18 cellular contexts compared by ENCODE assay signal in genomic region chr18:66124394-66124793, GRCh38.
DNase-seq lines count a peak whose midpoint lies in the region; ATAC-seq and TF ChIP-seq lines count a peak whose summit lies in the region.
"Had no signal": no experiment of that assay in that cellular context is flagged by ENCODE, and none has a peak within 500 bp of the region (broad histone marks: within the 10 kb centered on the region; RNA-seq: fewer than 3 reads in every experiment).

No MANE protein-coding gene starts in this region.

- H3K4me3 ChIP-seq in DND-41 (ENCODE audit: low read depth in 1 of 2, low read length in 2 of 2) = no peak overlapping the region
- H3K4me3 ChIP-seq in prostate gland = no peak overlapping the region
- H3K4me3 ChIP-seq: BLaER1, HAP-1, lung, tibial nerve had no signal

- H2AFZ ChIP-seq in DND-41 (ENCODE audit: low read depth, low read length) = no peak overlapping the region

- intact Hi-C loops in prostate gland (cut with DNase I) = no loop called here

- H3K27ac ChIP-seq in DND-41 (ENCODE audit: low read length) (no peak overlapping the region), prostate gland (no peak overlapping the region)
- H3K27ac ChIP-seq: BLaER1, tibial nerve had no signal

- in situ Hi-C loops in ACHN (cut with HindIII; ENCODE audit: low pct_ligation_motif_present, low pct_unique_long_range_greater_than_20kb, low sequenced_read_pairs) = no loop called here
- in situ Hi-C loops in GM13976 (cut with MboI; ENCODE audit: low sequenced_read_pairs, unreplicated experiment) = no loop called here

- no peaks in the 10 kb centered on the region for H3K9me3 ChIP-seq in DND-41 (ENCODE audit: insufficient read depth, low read length, severe bottlenecking)
- no peaks in the 10 kb centered on the region for H3K9me3 ChIP-seq in prostate gland
- H3K9me3 ChIP-seq: BLaER1, HAP-1, tibial nerve had no signal

- H3K4me1 ChIP-seq in DND-41 (ENCODE audit: insufficient read depth, low read length) (no peaks in the 10 kb centered on the region), prostate gland (replicated peaks) (no peaks in the 10 kb centered on the region)
- H3K4me1 ChIP-seq: BLaER1, HAP-1, tibial nerve had no signal

- no peaks in the 10 kb centered on the region for H4K20me1 ChIP-seq in DND-41 (ENCODE audit: insufficient read depth, low read length)
- H4K20me1 ChIP-seq: BLaER1 had no signal

- H3K27me3 ChIP-seq in DND-41 (ENCODE audit: insufficient read depth, low read length, poor library complexity) (no peaks in the 10 kb centered on the region), prostate gland (replicated peaks; ENCODE audit: insufficient read depth) (no peaks in the 10 kb centered on the region)
- H3K27me3 ChIP-seq: BLaER1, tibial nerve had no signal

- no peak overlapping the region for H3K4me3 Mint-ChIP-seq in chondrocyte (ENCODE audit: unreplicated experiment)
- H3K4me3 Mint-ChIP-seq: activated B cell treated with CpG ODN at 0.5 μM for 24 hours; nephron progenitor cell; stimulated activated effector memory CD8-positive, alpha-beta T cell treated with anti-CD3 and anti-CD28 coated beads, Interleukin-12 subunit alpha, Interleukin-12 subunit beta, amount 100 ng/mL, for 72 hours had no signal

- 88% methylated on average over 2 of the region's 2 CpGs for WGBS in prostate gland

- no peaks in the 10 kb centered on the region for H3K9me3 Mint-ChIP-seq in chondrocyte (ENCODE audit: low read depth)
- H3K9me3 Mint-ChIP-seq: nephron progenitor cell had no signal

- DNase-seq in ACHN (peak; percentile 11), DND-41 (no peak), chondrocyte (ENCODE audit: low spot score) (no peak), prostate gland (ENCODE audit: low spot score) (no peak), GM13976 (ENCODE audit: low spot score) (no peak), NCI-H1092 (lab: John Stamatoyannopoulos, UW) (no peak)
- no peak for DNase-seq in activated naive CD4-positive, alpha-beta T cell treated with anti-CD3 and anti-CD28 coated beads, Interleukin-2, amount 50 U/mL, for 16 hours
- DNase-seq: activated B cell treated with CpG ODN at 0.5 μM for 24 hours; activated naive CD4-positive, alpha-beta T cell treated with Interleukin-2 at 50 U/mL for 16 hours; NCI-H2081 treated with DMSO at 0.1 percent for 48 hours; nephron progenitor cell; stimulated activated CD4-positive, alpha-beta T cell treated with anti-CD3 and anti-CD28 coated beads, Interleukin-4, amount 100 ng/mL, for 4 hours had no signal

- TF ChIP-seq CTCF in DND-41 (IDR thresholded peaks at IDR 0.05; ENCODE audit: borderline replicate concordance, extremely low read depth, low read length, poor library complexity, severe bottlenecking) (peak; percentile 14), LNCAP (IDR thresholded peaks at IDR 0.05) (peak; percentile 55), chondrocyte (IDR thresholded peaks at IDR 0.05) (peak; percentile 47), prostate gland (IDR thresholded peaks at IDR 0.05) (no peak), GM13976 (IDR thresholded peaks at IDR 0.05; ENCODE audit: borderline replicate concordance, control extremely low read depth, extremely low read depth, insufficient read depth, missing control alignments) (no peak)

- ATAC-seq in DND-41 (ENCODE audit: insufficient read depth, low read depth) = no peak
- ATAC-seq: stimulated activated effector memory CD8-positive, alpha-beta T cell treated with anti-CD3 and anti-CD28 coated beads, Interleukin-12 subunit alpha, Interleukin-12 subunit beta, amount 100 ng/mL, for 72 hours had no signal

- H3K36me3 ChIP-seq in DND-41 (ENCODE audit: insufficient read depth, low read length) (no peaks in the 10 kb centered on the region), prostate gland (no peaks in the 10 kb centered on the region)
- H3K36me3 ChIP-seq: BLaER1, HAP-1, tibial nerve had no signal

- no peaks in the 10 kb centered on the region for H3K4me1 Mint-ChIP-seq in chondrocyte (ENCODE audit: low read depth)
- H3K4me1 Mint-ChIP-seq: activated B cell treated with CpG ODN at 0.5 μM for 24 hours; stimulated activated effector memory CD8-positive, alpha-beta T cell treated with anti-CD3 and anti-CD28 coated beads, Interleukin-12 subunit alpha, Interleukin-12 subunit beta, amount 100 ng/mL, for 72 hours had no signal

- TF ChIP-seq POLR2A in prostate gland (IDR thresholded peaks at IDR 0.05) = no peak

- H3K27ac Mint-ChIP-seq in chondrocyte (ENCODE audit: unreplicated experiment) = no peak overlapping the region
- H3K27ac Mint-ChIP-seq: activated B cell treated with CpG ODN at 0.5 μM for 24 hours; nephron progenitor cell; stimulated activated effector memory CD8-positive, alpha-beta T cell treated with anti-CD3 and anti-CD28 coated beads, Interleukin-12 subunit alpha, Interleukin-12 subunit beta, amount 100 ng/mL, for 72 hours had no signal

- H3K9ac ChIP-seq in DND-41 (ENCODE audit: low read depth, low read length) = no peak overlapping the region
- H3K9ac ChIP-seq: BLaER1 had no signal

- H3K79me2 ChIP-seq in DND-41 (ENCODE audit: insufficient read depth, low read length) = no peaks in the 10 kb centered on the region

- no peak overlapping the region for H3K4me2 ChIP-seq in DND-41 (ENCODE audit: insufficient read depth, low read length)
- H3K4me2 ChIP-seq: BLaER1 had no signal

- peaks cover 5% of the 10 kb centered on the region for H3K27me3 Mint-ChIP-seq in chondrocyte (ENCODE audit: low read depth)
- H3K27me3 Mint-ChIP-seq: activated B cell treated with CpG ODN at 0.5 μM for 24 hours had no signal

- no peaks in the 10 kb centered on the region for H3K36me3 Mint-ChIP-seq in chondrocyte (ENCODE audit: low read depth)
- H3K36me3 Mint-ChIP-seq: stimulated activated effector memory CD8-positive, alpha-beta T cell treated with anti-CD3 and anti-CD28 coated beads, Interleukin-12 subunit alpha, Interleukin-12 subunit beta, amount 100 ng/mL, for 72 hours had no signal

Comparison
In these comparisons a context has a peak if more than half of its experiments do, and no peak if none do; other contexts are left out.
1. CTCF ChIP-seq: peak in DND-41 (single experiment), LNCAP (single experiment) and chondrocyte (single experiment); none in prostate gland (0 of 4) and GM13976 (single experiment).